9 cellular contexts compared by ENCODE assay signal in genomic region chr2:11377915-11378649, GRCh38. TPM values are rescaled to one million over a fixed set of nuclear protein-coding genes. Genes with fewer than 3 reads are reported as not detected.
A peak's percentile ranks its signal among the peaks of the same experiment; 100 is the strongest.
DNase-seq lines count a peak whose midpoint lies in the region; ATAC-seq and TF ChIP-seq lines count a peak whose summit lies in the region.
"Had no signal": no experiment of that assay in that cellular context is flagged by ENCODE, and none has a peak within 500 bp of the region (broad histone marks: within the 10 kb centered on the region; RNA-seq: fewer than 3 reads in every experiment).

No MANE protein-coding gene starts in this region.

- no peak overlapping the region for H2BK5ac ChIP-seq in H9 (ENCODE audit: insufficient read length, low read length)

- TF ChIP-seq CTCF in chondrocyte (IDR thresholded peaks at IDR 0.05): no peak
- TF ChIP-seq CTCF in gastrocnemius medialis (IDR thresholded peaks at IDR 0.05 in 4 of 5, conservative IDR thresholded peaks at IDR 0.05 in 1 of 5): no peak
- TF ChIP-seq CTCF in hepatocyte (IDR thresholded peaks at IDR 0.05; ENCODE audit: poor library complexity): no peak
- no peak for TF ChIP-seq CTCF in mammary epithelial cell (conservative IDR thresholded peaks at IDR 0.05 in 1 of 2, IDR thresholded peaks at IDR 0.05 in 1 of 2; ENCODE audit: extremely low read depth in 1 of 2, insufficient read depth in 1 of 2, low read depth in 1 of 2, low read length in 2 of 2)
- no peak for TF ChIP-seq CTCF in H9 (conservative IDR thresholded peaks at IDR 0.05)

- no peak overlapping the region for H2BK120ac ChIP-seq in H9 (ENCODE audit: low read depth, low read length, poor library complexity, severe bottlenecking)

- no peak overlapping the region for H3K14ac ChIP-seq in H9 (ENCODE audit: insufficient read depth, low read length)

- H3K9me3 Mint-ChIP-seq in chondrocyte (ENCODE audit: low read depth) (no peaks in the 10 kb centered on the region), H9 (no peaks in the 10 kb centered on the region)
- H3K9me3 Mint-ChIP-seq in natural killer cell treated with Interleukin-12 subunit alpha and Interleukin-12 subunit beta and Interleukin-15 and Interleukin-18, amount 100 ng/mL, for 72 hours: no peaks in the 10 kb centered on the region
- H3K9me3 Mint-ChIP-seq: activated naive CD4-positive, alpha-beta T cell treated with anti-CD3 and anti-CD28 coated beads for 36 hours had no signal

- H2AK5ac ChIP-seq in H9 (ENCODE audit: insufficient read length, low read length): no peak overlapping the region

- H4K20me1 ChIP-seq in hepatocyte (ENCODE audit: insufficient read depth, poor library complexity, severe bottlenecking) (no peaks in the 10 kb centered on the region), mammary epithelial cell (ENCODE audit: insufficient read depth, low read length) (no peaks in the 10 kb centered on the region), H9 (ENCODE audit: control insufficient read depth, insufficient read depth, insufficient read length) (no peaks in the 10 kb centered on the region)

- in situ Hi-C loops in gastrocnemius medialis (cut with MboI; ENCODE audit: low sequenced_read_pairs in 4 of 4): no loop called here
- in situ Hi-C loops in mammary epithelial cell (cut with MboI; ENCODE audit: low sequenced_read_pairs in 2 of 2): no loop called here

- CTCF ChIA-PET in mammary epithelial cell (lab: Charles Lee; ENCODE audit: low non-redundant PET): no interaction called here

- H2BK20ac ChIP-seq in H9 (ENCODE audit: low read depth, low read length, poor library complexity, severe bottlenecking): no peak overlapping the region

- H3K27ac Mint-ChIP-seq in chondrocyte (ENCODE audit: unreplicated experiment): peak overlapping the region; percentile 84
- H3K27ac Mint-ChIP-seq in natural killer cell treated with Interleukin-12 subunit alpha and Interleukin-12 subunit beta and Interleukin-15 and Interleukin-18, amount 100 ng/mL, for 72 hours: no peak overlapping the region
- no peak overlapping the region for H3K27ac Mint-ChIP-seq in H9
- H3K27ac Mint-ChIP-seq: activated naive CD4-positive, alpha-beta T cell treated with anti-CD3 and anti-CD28 coated beads for 36 hours had no signal

- H3K9me3 ChIP-seq in gastrocnemius medialis (no peaks in the 10 kb centered on the region), hepatocyte (ENCODE audit: low read depth) (no peaks in the 10 kb centered on the region), mammary epithelial cell (replicated peaks; ENCODE audit: insufficient read depth, low read length) (no peaks in the 10 kb centered on the region), H9 (ENCODE audit: control insufficient read depth, low read depth, low read length) (no peaks in the 10 kb centered on the region)

- H3K56ac ChIP-seq in H9 (ENCODE audit: insufficient read length, low read depth, low read length): no peak overlapping the region

- no TSS peak for BruUV-seq in mammary epithelial cell (replicated peaks; lab: Mats Ljungman, UMichigan)

- H3K4me1 ChIP-seq in gastrocnemius medialis (peaks cover 25 to 50% of the 10 kb centered on the region in 2 donors), hepatocyte (ENCODE audit: insufficient read depth) (peaks cover 29% of the 10 kb centered on the region), mammary epithelial cell (ENCODE audit: insufficient read depth, low read length) (peaks cover 31% of the 10 kb centered on the region), H9 (ENCODE audit: insufficient read depth, low read length) (peaks cover 4% of the 10 kb centered on the region; the same call in 1 of the 2 replicates)

- H3K4me1 Mint-ChIP-seq in chondrocyte (ENCODE audit: low read depth) (peaks cover 68% of the 10 kb centered on the region), H9 (peaks cover 24 to 31% of the 10 kb centered on the region in 2 experiments)
- H3K4me1 Mint-ChIP-seq in natural killer cell treated with Interleukin-12 subunit alpha and Interleukin-12 subunit beta and Interleukin-15 and Interleukin-18, amount 100 ng/mL, for 72 hours (ENCODE audit: low read depth in 2 of 2): peaks cover 0 to 3% of the 10 kb centered on the region in 2 donors

- no peak overlapping the region for H3K23ac ChIP-seq in H9 (ENCODE audit: insufficient read length, low read depth, low read length)

- H3K27me3 Mint-ChIP-seq in chondrocyte (ENCODE audit: low read depth): no peaks in the 10 kb centered on the region
- peaks cover 0 to 2% of the 10 kb centered on the region in 2 donors for H3K27me3 Mint-ChIP-seq in natural killer cell treated with Interleukin-12 subunit alpha and Interleukin-12 subunit beta and Interleukin-15 and Interleukin-18, amount 100 ng/mL, for 72 hours
- H3K27me3 Mint-ChIP-seq in H9 (ENCODE audit: low read depth): no peaks in the 10 kb centered on the region; the same call in 1 of the 2 replicates

- H2BK12ac ChIP-seq in H9 (ENCODE audit: insufficient read length, low read depth, low read length): no peak overlapping the region

- dilution Hi-C loops in mammary epithelial cell (cut with HindIII; ENCODE audit: low sequenced_read_pairs): no loop called here

- no peaks in the 10 kb centered on the region for H3K9me2 ChIP-seq in hepatocyte (replicated peaks; ENCODE audit: insufficient read depth)

- no peak overlapping the region for H3K4me3 Mint-ChIP-seq in chondrocyte (ENCODE audit: unreplicated experiment)
- H3K4me3 Mint-ChIP-seq in natural killer cell treated with Interleukin-12 subunit alpha and Interleukin-12 subunit beta and Interleukin-15 and Interleukin-18, amount 100 ng/mL, for 72 hours: no peak overlapping the region
- no peak overlapping the region for H3K4me3 Mint-ChIP-seq in H9
- H3K4me3 Mint-ChIP-seq: activated naive CD4-positive, alpha-beta T cell treated with anti-CD3 and anti-CD28 coated beads for 36 hours had no signal

- intact Hi-C loops in gastrocnemius medialis (cut with DNase I; ENCODE audit: low total_unique reads): no loop called here
- intact Hi-C loops in mammary epithelial cell (cut with micrococcal nuclease): no loop called here

- no peak overlapping the region for H3T11ph ChIP-seq in H9 (ENCODE audit: low read length)

- H3K79me2 ChIP-seq in hepatocyte (no peaks in the 10 kb centered on the region), mammary epithelial cell (ENCODE audit: insufficient read depth, low read length) (no peaks in the 10 kb centered on the region), H9 (ENCODE audit: insufficient read depth, low read length) (no peaks in the 10 kb centered on the region)

- peak; percentile 90 for ATAC-seq in GM19035 (IDR thresholded peaks at IDR 0.05; ENCODE audit: unreplicated experiment)
- peak; percentile 87 for ATAC-seq in HG03060 (IDR thresholded peaks at IDR 0.05; ENCODE audit: low read depth, unreplicated experiment)
- ATAC-seq in gastrocnemius medialis: no peak
- no peak for ATAC-seq in natural killer cell treated with Interleukin-12 subunit alpha and Interleukin-12 subunit beta and Interleukin-15 and Interleukin-18, amount 100 ng/mL, for 72 hours

- no peak overlapping the region for H4K91ac ChIP-seq in H9 (ENCODE audit: insufficient read length, low read depth, low read length)

- WGBS in hepatocyte (ENCODE audit: low lambda C conversion rate, missing lambda C conversion rate): 81% methylated on average over 14 of the region's 14 CpGs
- WGBS in mammary epithelial cell (ENCODE audit: low coverage, missing lambda C conversion rate): 97% methylated on average over 14 of the region's 14 CpGs
- no CpG with 5 or more reads among the region's 14 CpGs for WGBS in H9 (ENCODE audit: extremely low coverage, insufficient read length, low lambda C conversion rate)

- H2BK15ac ChIP-seq in H9 (ENCODE audit: low read depth, low read length): no peak overlapping the region

- H3K27me3 ChIP-seq in gastrocnemius medialis (no peaks in the 10 kb centered on the region), hepatocyte (no peaks in the 10 kb centered on the region), mammary epithelial cell (ENCODE audit: insufficient read depth, low read length) (no peaks in the 10 kb centered on the region), H9 (ENCODE audit: insufficient read depth, low read length) (no peaks in the 10 kb centered on the region)

- H4K8ac ChIP-seq in H9 (replicated peaks; ENCODE audit: insufficient read length, low read depth, low read length): no peak overlapping the region

- no peaks in the 10 kb centered on the region for H3K23me2 ChIP-seq in H9 (ENCODE audit: insufficient read length, low read depth, low read length, poor library complexity, severe bottlenecking)

- H3K36me3 ChIP-seq in gastrocnemius medialis (no peaks in the 10 kb centered on the region), hepatocyte (replicated peaks; ENCODE audit: insufficient read depth, low read depth) (no peaks in the 10 kb centered on the region), mammary epithelial cell (ENCODE audit: insufficient read depth, low read length) (no peaks in the 10 kb centered on the region)

- no peak overlapping the region for H3K18ac ChIP-seq in H9 (ENCODE audit: insufficient read length, low read depth, low read length)

- no peak overlapping the region for H3K4ac ChIP-seq in H9 (ENCODE audit: low read depth, low read length)

- H3K79me1 ChIP-seq in H9 (ENCODE audit: insufficient read depth, low read depth, low read length, poor library complexity, severe bottlenecking): no peaks in the 10 kb centered on the region

- peak overlapping the region; percentile 19 to 40 (median 26) for H3K4me3 ChIP-seq in gastrocnemius medialis
- no peak overlapping the region for H3K4me3 ChIP-seq in hepatocyte
- H3K4me3 ChIP-seq in mammary epithelial cell (replicated peaks in 1 of 3; ENCODE audit: insufficient read depth in 1 of 3, low read depth in 2 of 3, low read length in 3 of 3): no peak overlapping the region

- H3K36me3 Mint-ChIP-seq in chondrocyte (ENCODE audit: low read depth) (no peaks in the 10 kb centered on the region), H9 (ENCODE audit: insufficient read depth in 1 of 3, low read depth in 3 of 3) (no peaks in the 10 kb centered on the region)
- H3K36me3 Mint-ChIP-seq in natural killer cell treated with Interleukin-12 subunit alpha and Interleukin-12 subunit beta and Interleukin-15 and Interleukin-18, amount 100 ng/mL, for 72 hours: no peaks in the 10 kb centered on the region

- no peak overlapping the region for H3K4me2 ChIP-seq in hepatocyte
- no peak overlapping the region for H3K4me2 ChIP-seq in mammary epithelial cell (ENCODE audit: insufficient read depth, low read depth, low read length)
- H3K4me2 ChIP-seq in H9 (ENCODE audit: insufficient read depth, insufficient read length, low read length): no peak overlapping the region

- DNase-seq in chondrocyte (ENCODE audit: low spot score) (no peak), gastrocnemius medialis (no peak), hepatocyte (ENCODE audit: low spot score) (no peak), mammary epithelial cell (no peak), H9 (no peak)
- DNase-seq in natural killer cell treated with Interleukin-12 subunit alpha and Interleukin-12 subunit beta and Interleukin-15 and Interleukin-18, amount 100 ng/mL, for 72 hours (ENCODE audit: low spot score): no peak
- DNase-seq: activated naive CD4-positive, alpha-beta T cell treated with anti-CD3 and anti-CD28 coated beads for 36 hours had no signal

- H4K5ac ChIP-seq in H9 (ENCODE audit: insufficient read length, low read depth, low read length): no peak overlapping the region

- no peak overlapping the region for H3K9ac ChIP-seq in mammary epithelial cell (ENCODE audit: insufficient read depth, low read length)
- H3K9ac ChIP-seq in H9 (ENCODE audit: extremely low read depth, insufficient read length, low read length): no peak overlapping the region

- no peak for TF ChIP-seq POLR2A in gastrocnemius medialis (IDR thresholded peaks at IDR 0.05)

- H2AFZ ChIP-seq in hepatocyte (no peak overlapping the region), mammary epithelial cell (ENCODE audit: low read depth, low read length) (no peak overlapping the region), H9 (ENCODE audit: low read length) (no peak overlapping the region)

- H3K27ac ChIP-seq in gastrocnemius medialis (peak overlapping the region; percentile 42 to 85 (median 62)), hepatocyte (no peak overlapping the region), mammary epithelial cell (ENCODE audit: insufficient read depth, low read depth, low read length) (no peak overlapping the region), H9 (ENCODE audit: insufficient read length, low read depth, low read length) (no peak overlapping the region)

RNA-seq across cellular contexts. Expression of gene ROCK2, which starts 33.6 kb away (rescaled TPM):
- total RNA-seq in chondrocyte: 48.6 to 62.3 TPM (median 61.4 TPM) in 3 replicates
- 10 to 100 TPM; 42.0 to 85.4 (median 70.7) TPM for total RNA-seq in gastrocnemius medialis
- total RNA-seq in natural killer cell treated with Interleukin-12 subunit alpha and Interleukin-12 subunit beta and Interleukin-15 and Interleukin-18, amount 100 ng/mL, for 72 hours: 10 to 100 TPM; 19.1 to 26.3 TPM
- 52.8 and 59.6 TPM in 2 replicates for total RNA-seq in hepatocyte
- polyA plus RNA-seq in hepatocyte: 30.7 and 34.5 TPM in 2 replicates
- 10 to 100 TPM; 38.6 to 44.0 TPM for total RNA-seq in mammary epithelial cell
- 5.8 TPM for polyA plus RNA-seq in mammary epithelial cell
- 15.2 TPM for polyA minus RNA-seq in mammary epithelial cell
- 33.2 and 35.1 TPM in 2 replicates for total RNA-seq in H9 (2021)

Comparison
In these comparisons a context has a peak if more than half of its experiments do, and no peak if none do; other contexts are left out.
1. ATAC-seq: peak in GM19035 (single experiment) and HG03060 (single experiment); none in gastrocnemius medialis (0 of 2) and natural killer cell treated with Interleukin-12 subunit alpha and Interleukin-12 subunit beta and Interleukin-15 and Interleukin-18, amount 100 ng/mL, for 72 hours (0 of 2).
2. H3K27ac ChIP-seq: peak in gastrocnemius medialis (4 of 4); none in hepatocyte (single experiment), mammary epithelial cell (single experiment) and H9 (single experiment).
3. H3K4me3 ChIP-seq: peak in gastrocnemius medialis (4 of 4); none in hepatocyte (single experiment) and mammary epithelial cell (0 of 3).